1 cellular context compared by ENCODE assay signal in the genomic region with DNA sequence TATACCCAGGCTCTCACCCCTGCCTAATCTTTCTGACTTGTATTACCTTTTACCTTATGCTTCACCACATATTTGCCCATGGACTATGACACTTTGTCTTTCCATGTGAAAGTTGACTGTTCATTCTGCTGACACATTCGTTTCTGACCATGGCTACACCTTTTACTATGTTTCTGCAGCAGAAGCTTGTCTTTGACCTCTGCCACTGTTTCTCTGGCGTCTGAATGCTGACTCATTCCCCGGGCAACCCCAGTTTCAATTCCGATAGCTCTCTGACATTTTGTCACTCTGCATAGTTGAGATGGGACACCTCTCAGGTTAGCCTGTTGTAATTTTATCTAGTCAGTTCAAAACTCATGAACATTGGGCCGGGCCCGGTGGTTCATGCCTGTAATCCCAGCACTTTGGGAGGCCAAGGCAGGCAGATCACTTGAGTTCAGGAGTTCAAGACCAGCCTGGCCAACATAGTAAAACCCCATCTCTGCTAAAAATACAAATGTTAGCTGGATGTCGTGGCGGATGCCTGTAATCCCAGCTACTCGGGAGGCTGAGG.
TF ChIP-seq lines count a peak whose summit lies in the region.

No MANE protein-coding gene starts in this region.

TF ChIP-seq in K562, 482 proteins besides CTCF, POLR2A, EP300 and RAD21 (continued from another document and continues in another):
- TF ChIP-seq, protein P1, sequence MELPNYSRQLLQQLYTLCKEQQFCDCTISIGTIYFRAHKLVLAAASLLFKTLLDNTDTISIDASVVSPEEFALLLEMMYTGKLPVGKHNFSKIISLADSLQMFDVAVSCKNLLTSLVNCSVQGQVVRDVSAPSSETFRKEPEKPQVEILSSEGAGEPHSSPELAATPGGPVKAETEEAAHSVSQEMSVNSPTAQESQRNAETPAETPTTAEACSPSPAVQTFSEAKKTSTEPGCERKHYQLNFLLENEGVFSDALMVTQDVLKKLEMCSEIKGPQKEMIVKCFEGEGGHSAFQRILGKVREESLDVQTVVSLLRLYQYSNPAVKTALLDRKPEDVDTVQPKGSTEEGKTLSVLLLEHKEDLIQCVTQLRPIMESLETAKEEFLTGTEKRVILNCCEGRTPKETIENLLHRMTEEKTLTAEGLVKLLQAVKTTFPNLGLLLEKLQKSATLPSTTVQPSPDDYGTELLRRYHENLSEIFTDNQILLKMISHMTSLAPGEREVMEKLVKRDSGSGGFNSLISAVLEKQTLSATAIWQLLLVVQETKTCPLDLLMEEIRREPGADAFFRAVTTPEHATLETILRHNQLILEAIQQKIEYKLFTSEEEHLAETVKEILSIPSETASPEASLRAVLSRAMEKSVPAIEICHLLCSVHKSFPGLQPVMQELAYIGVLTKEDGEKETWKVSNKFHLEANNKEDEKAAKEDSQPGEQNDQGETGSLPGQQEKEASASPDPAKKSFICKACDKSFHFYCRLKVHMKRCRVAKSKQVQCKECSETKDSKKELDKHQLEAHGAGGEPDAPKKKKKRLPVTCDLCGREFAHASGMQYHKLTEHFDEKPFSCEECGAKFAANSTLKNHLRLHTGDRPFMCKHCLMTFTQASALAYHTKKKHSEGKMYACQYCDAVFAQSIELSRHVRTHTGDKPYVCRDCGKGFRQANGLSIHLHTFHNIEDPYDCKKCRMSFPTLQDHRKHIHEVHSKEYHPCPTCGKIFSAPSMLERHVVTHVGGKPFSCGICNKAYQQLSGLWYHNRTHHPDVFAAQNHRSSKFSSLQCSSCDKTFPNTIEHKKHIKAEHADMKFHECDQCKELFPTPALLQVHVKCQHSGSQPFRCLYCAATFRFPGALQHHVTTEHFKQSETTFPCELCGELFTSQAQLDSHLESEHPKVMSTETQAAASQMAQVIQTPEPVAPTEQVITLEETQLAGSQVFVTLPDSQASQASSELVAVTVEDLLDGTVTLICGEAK (IDR thresholded peaks at IDR 0.05): no peak
- TF ChIP-seq, protein P1 (CRISPR knock-in tag; IDR thresholded peaks at IDR 0.05): no peak
- TF ChIP-seq, protein P2, sequence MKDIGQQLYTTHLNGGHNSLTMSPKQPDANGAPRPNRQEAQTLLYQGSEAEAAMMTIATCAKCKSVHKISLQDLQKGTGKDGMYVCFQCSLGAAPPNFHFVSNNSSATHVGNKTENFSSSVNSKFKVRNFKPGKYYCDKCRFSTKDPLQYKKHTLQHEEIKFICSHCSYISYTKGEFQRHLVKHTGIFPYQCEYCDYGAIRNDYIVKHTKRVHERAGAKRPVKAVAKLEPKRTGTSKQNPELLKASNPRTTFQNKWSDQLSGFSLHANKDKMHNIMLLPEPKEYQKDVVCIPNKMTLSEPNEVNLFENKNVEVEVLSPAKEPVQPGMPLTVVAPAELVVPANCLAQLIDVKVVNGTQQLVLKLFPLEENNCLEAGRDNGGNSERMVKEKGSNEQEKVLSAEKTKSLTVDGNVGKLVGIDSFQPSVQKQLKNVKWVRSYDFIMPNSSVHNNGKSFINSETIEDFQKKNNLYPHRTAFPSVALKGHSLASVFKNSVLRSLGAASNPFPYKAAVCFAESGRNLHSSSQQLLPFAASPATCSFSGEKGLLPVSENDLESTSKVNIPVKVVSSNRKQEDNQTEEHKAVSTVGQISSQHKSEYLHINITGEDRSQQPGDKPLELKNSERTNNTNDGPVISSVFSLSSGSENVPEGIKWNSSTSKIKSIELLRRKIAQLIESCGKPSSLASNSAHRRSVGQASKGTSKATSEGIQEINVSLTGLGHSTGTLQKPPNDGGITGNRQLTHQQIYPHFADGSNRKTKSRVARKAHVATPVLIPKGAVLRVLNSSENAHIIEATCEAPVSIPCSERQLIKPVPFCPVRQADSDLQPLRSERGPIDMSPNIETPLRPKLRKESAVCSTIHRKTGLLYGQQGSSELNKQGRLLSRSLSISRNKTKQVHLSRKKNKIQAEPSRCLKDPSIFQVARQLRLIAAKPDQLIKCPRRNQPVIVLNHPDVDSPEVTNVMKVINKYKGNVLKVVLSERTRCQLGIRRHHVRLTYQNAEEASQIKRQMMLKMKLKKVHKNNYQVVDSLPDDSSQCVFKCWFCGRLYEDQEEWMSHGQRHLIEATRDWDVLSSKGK (CRISPR knock-in tag; IDR thresholded peaks at IDR 0.05): no peak
- TF ChIP-seq ZNF695 (CRISPR knock-in tag; IDR thresholded peaks at IDR 0.05) (no peak), DDX20 (tag; IDR thresholded peaks at IDR 0.05; ENCODE audit: low read depth) (no peak), ZBED1 (IDR thresholded peaks at IDR 0.05) (no peak), BMI1 (IDR thresholded peaks at IDR 0.05; ENCODE audit: low read length) (no peak), MCM5 (IDR thresholded peaks at IDR 0.05; ENCODE audit: low read depth) (no peak), DIDO1 (tag; IDR thresholded peaks at IDR 0.05; ENCODE audit: low read depth) (no peak), BCOR (IDR thresholded peaks at IDR 0.05) (0 out of 2 replicates have a peak, but pooled peaks have one; percentile 7), PTBP1 (IDR thresholded peaks at IDR 0.05; ENCODE audit: low read depth, low read length) (no peak), SMARCA4 (IDR thresholded peaks at IDR 0.05) (peak; percentile 72), PYGO2 (tag; IDR thresholded peaks at IDR 0.05) (no peak), WHSC1 (IDR thresholded peaks at IDR 0.05; ENCODE audit: low read length) (no peak), ZNF134 (CRISPR knock-in tag; conservative IDR thresholded peaks at IDR 0.05) (no peak), POLR2H (tag; IDR thresholded peaks at IDR 0.05; ENCODE audit: low read depth) (no peak), GTF2F1 (IDR thresholded peaks at IDR 0.05; ENCODE audit: low read depth, low read length) (no peak), RFX1 (IDR thresholded peaks at IDR 0.05) (no peak), SMAD4 (CRISPR knock-in tag; conservative IDR thresholded peaks at IDR 0.05) (peak; percentile 46)
- TF ChIP-seq, protein P3, sequence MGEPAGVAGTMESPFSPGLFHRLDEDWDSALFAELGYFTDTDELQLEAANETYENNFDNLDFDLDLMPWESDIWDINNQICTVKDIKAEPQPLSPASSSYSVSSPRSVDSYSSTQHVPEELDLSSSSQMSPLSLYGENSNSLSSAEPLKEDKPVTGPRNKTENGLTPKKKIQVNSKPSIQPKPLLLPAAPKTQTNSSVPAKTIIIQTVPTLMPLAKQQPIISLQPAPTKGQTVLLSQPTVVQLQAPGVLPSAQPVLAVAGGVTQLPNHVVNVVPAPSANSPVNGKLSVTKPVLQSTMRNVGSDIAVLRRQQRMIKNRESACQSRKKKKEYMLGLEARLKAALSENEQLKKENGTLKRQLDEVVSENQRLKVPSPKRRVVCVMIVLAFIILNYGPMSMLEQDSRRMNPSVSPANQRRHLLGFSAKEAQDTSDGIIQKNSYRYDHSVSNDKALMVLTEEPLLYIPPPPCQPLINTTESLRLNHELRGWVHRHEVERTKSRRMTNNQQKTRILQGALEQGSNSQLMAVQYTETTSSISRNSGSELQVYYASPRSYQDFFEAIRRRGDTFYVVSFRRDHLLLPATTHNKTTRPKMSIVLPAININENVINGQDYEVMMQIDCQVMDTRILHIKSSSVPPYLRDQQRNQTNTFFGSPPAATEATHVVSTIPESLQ (CRISPR knock-in tag; IDR thresholded peaks at IDR 0.05): no peak
- TF ChIP-seq, protein P4, sequence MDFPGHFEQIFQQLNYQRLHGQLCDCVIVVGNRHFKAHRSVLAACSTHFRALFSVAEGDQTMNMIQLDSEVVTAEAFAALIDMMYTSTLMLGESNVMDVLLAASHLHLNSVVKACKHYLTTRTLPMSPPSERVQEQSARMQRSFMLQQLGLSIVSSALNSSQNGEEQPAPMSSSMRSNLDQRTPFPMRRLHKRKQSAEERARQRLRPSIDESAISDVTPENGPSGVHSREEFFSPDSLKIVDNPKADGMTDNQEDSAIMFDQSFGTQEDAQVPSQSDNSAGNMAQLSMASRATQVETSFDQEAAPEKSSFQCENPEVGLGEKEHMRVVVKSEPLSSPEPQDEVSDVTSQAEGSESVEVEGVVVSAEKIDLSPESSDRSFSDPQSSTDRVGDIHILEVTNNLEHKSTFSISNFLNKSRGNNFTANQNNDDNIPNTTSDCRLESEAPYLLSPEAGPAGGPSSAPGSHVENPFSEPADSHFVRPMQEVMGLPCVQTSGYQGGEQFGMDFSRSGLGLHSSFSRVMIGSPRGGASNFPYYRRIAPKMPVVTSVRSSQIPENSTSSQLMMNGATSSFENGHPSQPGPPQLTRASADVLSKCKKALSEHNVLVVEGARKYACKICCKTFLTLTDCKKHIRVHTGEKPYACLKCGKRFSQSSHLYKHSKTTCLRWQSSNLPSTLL (IDR thresholded peaks at IDR 0.05): no peak
- TF ChIP-seq, protein P5, sequence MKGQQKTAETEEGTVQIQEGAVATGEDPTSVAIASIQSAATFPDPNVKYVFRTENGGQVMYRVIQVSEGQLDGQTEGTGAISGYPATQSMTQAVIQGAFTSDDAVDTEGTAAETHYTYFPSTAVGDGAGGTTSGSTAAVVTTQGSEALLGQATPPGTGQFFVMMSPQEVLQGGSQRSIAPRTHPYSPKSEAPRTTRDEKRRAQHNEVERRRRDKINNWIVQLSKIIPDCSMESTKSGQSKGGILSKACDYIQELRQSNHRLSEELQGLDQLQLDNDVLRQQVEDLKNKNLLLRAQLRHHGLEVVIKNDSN (CRISPR knock-in tag; IDR thresholded peaks at IDR 0.05): no peak
- TF ChIP-seq, protein P6, sequence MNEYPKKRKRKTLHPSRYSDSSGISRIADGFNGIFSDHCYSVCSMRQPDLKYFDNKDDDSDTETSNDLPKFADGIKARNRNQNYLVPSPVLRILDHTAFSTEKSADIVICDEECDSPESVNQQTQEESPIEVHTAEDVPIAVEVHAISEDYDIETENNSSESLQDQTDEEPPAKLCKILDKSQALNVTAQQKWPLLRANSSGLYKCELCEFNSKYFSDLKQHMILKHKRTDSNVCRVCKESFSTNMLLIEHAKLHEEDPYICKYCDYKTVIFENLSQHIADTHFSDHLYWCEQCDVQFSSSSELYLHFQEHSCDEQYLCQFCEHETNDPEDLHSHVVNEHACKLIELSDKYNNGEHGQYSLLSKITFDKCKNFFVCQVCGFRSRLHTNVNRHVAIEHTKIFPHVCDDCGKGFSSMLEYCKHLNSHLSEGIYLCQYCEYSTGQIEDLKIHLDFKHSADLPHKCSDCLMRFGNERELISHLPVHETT (CRISPR knock-in tag; conservative IDR thresholded peaks at IDR 0.05 in 1 of 2, IDR thresholded peaks at IDR 0.05 in 1 of 2): no peak
- TF ChIP-seq, protein P7, sequence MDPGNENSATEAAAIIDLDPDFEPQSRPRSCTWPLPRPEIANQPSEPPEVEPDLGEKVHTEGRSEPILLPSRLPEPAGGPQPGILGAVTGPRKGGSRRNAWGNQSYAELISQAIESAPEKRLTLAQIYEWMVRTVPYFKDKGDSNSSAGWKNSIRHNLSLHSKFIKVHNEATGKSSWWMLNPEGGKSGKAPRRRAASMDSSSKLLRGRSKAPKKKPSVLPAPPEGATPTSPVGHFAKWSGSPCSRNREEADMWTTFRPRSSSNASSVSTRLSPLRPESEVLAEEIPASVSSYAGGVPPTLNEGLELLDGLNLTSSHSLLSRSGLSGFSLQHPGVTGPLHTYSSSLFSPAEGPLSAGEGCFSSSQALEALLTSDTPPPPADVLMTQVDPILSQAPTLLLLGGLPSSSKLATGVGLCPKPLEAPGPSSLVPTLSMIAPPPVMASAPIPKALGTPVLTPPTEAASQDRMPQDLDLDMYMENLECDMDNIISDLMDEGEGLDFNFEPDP (CRISPR knock-in tag; IDR thresholded peaks at IDR 0.05): no peak
- TF ChIP-seq, protein P8, sequence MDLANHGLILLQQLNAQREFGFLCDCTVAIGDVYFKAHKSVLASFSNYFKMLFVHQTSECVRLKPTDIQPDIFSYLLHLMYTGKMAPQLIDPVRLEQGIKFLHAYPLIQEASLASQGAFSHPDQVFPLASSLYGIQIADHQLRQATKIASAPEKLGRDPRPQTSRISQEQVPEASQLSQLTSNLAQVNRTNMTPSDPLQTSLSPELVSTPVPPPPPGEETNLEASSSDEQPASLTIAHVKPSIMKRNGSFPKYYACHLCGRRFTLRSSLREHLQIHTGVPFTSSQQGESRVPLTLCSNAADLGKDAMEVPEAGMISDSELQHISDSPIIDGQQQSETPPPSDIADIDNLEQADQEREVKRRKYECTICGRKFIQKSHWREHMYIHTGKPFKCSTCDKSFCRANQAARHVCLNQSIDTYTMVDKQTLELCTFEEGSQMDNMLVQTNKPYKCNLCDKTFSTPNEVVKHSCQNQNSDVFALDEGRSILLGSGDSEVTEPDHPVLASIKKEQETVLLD (IDR thresholded peaks at IDR 0.05): 0 out of 2 replicates have a peak, but pooled peaks have one; percentile 33
- TF ChIP-seq, protein P9, sequence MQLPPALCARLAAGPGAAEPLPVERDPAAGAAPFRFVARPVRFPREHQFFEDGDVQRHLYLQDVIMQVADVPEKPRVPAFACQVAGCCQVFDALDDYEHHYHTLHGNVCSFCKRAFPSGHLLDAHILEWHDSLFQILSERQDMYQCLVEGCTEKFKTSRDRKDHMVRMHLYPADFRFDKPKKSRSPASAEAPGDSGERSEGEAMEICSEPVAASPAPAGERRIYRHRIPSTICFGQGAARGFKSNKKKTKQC (CRISPR knock-in tag; IDR thresholded peaks at IDR 0.05): no peak
- TF ChIP-seq, protein P10, sequence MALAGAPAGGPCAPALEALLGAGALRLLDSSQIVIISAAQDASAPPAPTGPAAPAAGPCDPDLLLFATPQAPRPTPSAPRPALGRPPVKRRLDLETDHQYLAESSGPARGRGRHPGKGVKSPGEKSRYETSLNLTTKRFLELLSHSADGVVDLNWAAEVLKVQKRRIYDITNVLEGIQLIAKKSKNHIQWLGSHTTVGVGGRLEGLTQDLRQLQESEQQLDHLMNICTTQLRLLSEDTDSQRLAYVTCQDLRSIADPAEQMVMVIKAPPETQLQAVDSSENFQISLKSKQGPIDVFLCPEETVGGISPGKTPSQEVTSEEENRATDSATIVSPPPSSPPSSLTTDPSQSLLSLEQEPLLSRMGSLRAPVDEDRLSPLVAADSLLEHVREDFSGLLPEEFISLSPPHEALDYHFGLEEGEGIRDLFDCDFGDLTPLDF (CRISPR knock-in tag; IDR thresholded peaks at IDR 0.05): no peak
